9 cellular contexts compared by ENCODE assay signal in genomic region chrX:130111220-130111934, GRCh38. TPM values are rescaled to one million over a fixed set of nuclear protein-coding genes. Genes with fewer than 3 reads are reported as not detected.
DNase-seq lines count a peak whose midpoint lies in the region; ATAC-seq and TF ChIP-seq lines count a peak whose summit lies in the region.
"Had no signal": no experiment of that assay in that cellular context is flagged by ENCODE, and none has a peak within 500 bp of the region (broad histone marks: within the 10 kb centered on the region; RNA-seq: fewer than 3 reads in every experiment).

No MANE protein-coding gene starts in this region.

- no peaks in the 10 kb centered on the region for H3K36me3 ChIP-seq in HUES6 (ENCODE audit: control insufficient read depth, insufficient read depth, low read length)
- no peaks in the 10 kb centered on the region for H3K36me3 ChIP-seq in osteoblast (ENCODE audit: insufficient read depth, low read length)
- H3K36me3 ChIP-seq: cardiac muscle cell had no signal

- no peaks in the 10 kb centered on the region for H3K9me3 ChIP-seq in HUES6 (ENCODE audit: control insufficient read depth, insufficient read depth, low read depth, low read length)
- H3K9me3 ChIP-seq in osteoblast (ENCODE audit: low read depth, low read length) = no peaks in the 10 kb centered on the region

- H4K20me1 ChIP-seq in osteoblast (ENCODE audit: insufficient read depth, low read length) = peaks cover 16% of the 10 kb centered on the region

- no peaks in the 10 kb centered on the region for H3K27me3 Mint-ChIP-seq in Calu3 (ENCODE audit: unreplicated experiment)
- H3K27me3 Mint-ChIP-seq in effector memory CD8-positive, alpha-beta T cell = no peaks in the 10 kb centered on the region

- no TSS peak for BruUV-seq in Calu3 (replicated peaks; lab: Mats Ljungman, UMichigan)

- peaks cover 30% of the 10 kb centered on the region for H3K79me2 ChIP-seq in osteoblast (ENCODE audit: insufficient read depth, low read length)

- H3K36me3 Mint-ChIP-seq in Calu3 (ENCODE audit: insufficient read depth, unreplicated experiment) = peaks cover 28% of the 10 kb centered on the region
- H3K36me3 Mint-ChIP-seq in effector memory CD8-positive, alpha-beta T cell (ENCODE audit: insufficient read depth) = peaks cover 17% of the 10 kb centered on the region

- CTCF ChIA-PET in Calu3 (lab: Charles Lee) = interaction anchor here (1.2 kb wide), 1 partner anchor 32 kb away, joined by 3 read pairs; no protein-coding TSS in a partner anchor

- peaks cover 53% of the 10 kb centered on the region for H3K27me3 ChIP-seq in HUES6 (ENCODE audit: control insufficient read depth, insufficient read depth, low read length)
- H3K27me3 ChIP-seq in osteoblast (ENCODE audit: insufficient read depth, low read length) = no peaks in the 10 kb centered on the region

- H3K4me1 ChIP-seq in HUES6 (ENCODE audit: control insufficient read depth, insufficient read depth, low read length) = peaks cover 33% of the 10 kb centered on the region
- peaks cover 25% of the 10 kb centered on the region for H3K4me1 ChIP-seq in osteoblast (ENCODE audit: insufficient read depth, low read length)

- H3K27ac Mint-ChIP-seq in Calu3 (ENCODE audit: unreplicated experiment) = no peak overlapping the region
- H3K27ac Mint-ChIP-seq in effector memory CD8-positive, alpha-beta T cell = peak overlapping the region; percentile 26 to 54

- TF ChIP-seq CTCF in Calu3 (IDR thresholded peaks at IDR 0.05; ENCODE audit: unreplicated experiment) (no peak), osteoblast (IDR thresholded peaks at IDR 0.05; ENCODE audit: extremely low read depth, low read depth, low read length) (no peak)

- DNase-seq in Calu3 (no peak), osteoblast (ENCODE audit: insufficient read length, low spot score, missing footprints) (peak; percentile 84), NCI-H2107 treated with DMSO at 0.1 percent for 48 hours (lab: John Stamatoyannopoulos, UW; ENCODE audit: unreplicated experiment) (no peak), NOMO-1 treated with DMSO at 0.1 percent for 48 hours (lab: John Stamatoyannopoulos, UW; ENCODE audit: unreplicated experiment) (no peak), DMS114 treated with DMSO at 0.1 percent for 48 hours (lab: John Stamatoyannopoulos, UW; ENCODE audit: unreplicated experiment) (no peak)
- DNase-seq in effector memory CD8-positive, alpha-beta T cell = no peak

- peak overlapping the region; percentile 65 for H2AFZ ChIP-seq in osteoblast (ENCODE audit: low read length)

- no peak for ATAC-seq in effector memory CD8-positive, alpha-beta T cell (replicated peaks)
- ATAC-seq in HG03571 (IDR thresholded peaks at IDR 0.05; ENCODE audit: unreplicated experiment) = no peak

- H3K4me1 Mint-ChIP-seq in Calu3 (ENCODE audit: low read depth, unreplicated experiment) = peaks cover 52% of the 10 kb centered on the region
- H3K4me1 Mint-ChIP-seq in effector memory CD8-positive, alpha-beta T cell (ENCODE audit: low read depth in 2 of 2) = peaks cover 16 to 20% of the 10 kb centered on the region in 2 donors

- peak overlapping the region; percentile 83 for H3K4me3 Mint-ChIP-seq in Calu3 (ENCODE audit: low read depth, unreplicated experiment)
- H3K4me3 Mint-ChIP-seq in effector memory CD8-positive, alpha-beta T cell = peak overlapping the region; percentile 51 to 71

- peak overlapping the region; percentile 23 for H3K9ac ChIP-seq in HUES6 (ENCODE audit: low read length)

- peak overlapping the region; percentile 45 for H3K4me2 ChIP-seq in osteoblast (ENCODE audit: insufficient read depth, low read length)

- H3K4me3 ChIP-seq in HUES6 (ENCODE audit: low read depth, low read length) (peak overlapping the region; percentile 61), osteoblast (ENCODE audit: insufficient read depth, low read length) (peak overlapping the region; percentile 63)

- H3K27ac ChIP-seq in HUES6 (ENCODE audit: low read depth, low read length) (no peak overlapping the region), osteoblast (ENCODE audit: low read depth, low read length) (peak overlapping the region; percentile 33)
- H3K27ac ChIP-seq: cardiac muscle cell had no signal

- intact Hi-C loops in Calu3 (cut with micrococcal nuclease; ENCODE audit: unreplicated experiment) = no loop called here

- H3K9me3 Mint-ChIP-seq in Calu3 (ENCODE audit: low read depth, unreplicated experiment) = no peaks in the 10 kb centered on the region
- no peaks in the 10 kb centered on the region for H3K9me3 Mint-ChIP-seq in effector memory CD8-positive, alpha-beta T cell

RNA-seq across cellular contexts. Expression of gene ELF4, which starts 1.1 kb away (rescaled TPM):
- total RNA-seq in Calu3 (2022) = 21.0 and 24.2 TPM in 2 replicates
- total RNA-seq in osteoblast = 24.8 and 25.0 TPM in 2 replicates

RNA-seq across cellular contexts. Expression of gene AIFM1, which starts 54.3 kb away (rescaled TPM):
- total RNA-seq in Calu3 (2022) (50.3 and 52.7 TPM in 2 replicates), osteoblast (13.8 and 15.2 TPM in 2 replicates)
